ENCODE assay signal across 32 cellular contexts in the genomic region with DNA sequence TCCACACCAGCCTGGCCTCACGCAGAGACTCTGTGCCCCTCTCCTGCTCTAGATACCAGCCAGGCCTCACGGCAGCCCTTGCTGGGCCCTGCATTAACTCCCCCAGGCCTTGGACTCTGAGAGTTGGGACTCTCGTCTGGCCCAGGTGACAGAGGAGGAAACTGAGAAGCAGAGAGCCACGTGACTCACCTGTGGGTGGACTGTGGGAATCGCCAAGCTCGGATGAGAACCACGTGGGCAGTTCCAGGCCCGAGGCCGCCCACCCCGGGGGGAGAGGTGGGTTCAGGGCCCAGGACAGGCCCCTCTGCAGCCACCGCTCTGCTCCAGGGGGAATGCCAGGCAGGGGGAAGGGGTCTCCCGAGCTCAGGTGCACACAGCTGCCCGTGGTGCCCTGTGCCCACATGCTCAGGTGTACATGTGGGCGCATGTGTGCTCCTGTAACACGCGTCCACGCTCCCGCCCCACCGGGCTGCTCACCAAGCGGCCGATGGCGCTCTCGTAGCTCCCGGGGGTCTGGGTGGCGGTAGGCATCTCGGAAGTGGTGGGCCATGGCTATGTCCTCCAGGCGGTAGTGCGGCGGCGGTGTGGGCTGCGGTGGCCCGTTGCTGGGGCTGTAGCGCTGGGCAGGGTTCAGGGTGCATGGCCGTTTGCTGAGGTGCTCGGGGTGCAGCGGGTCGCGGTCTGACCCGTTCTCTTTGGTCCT. TPM values are rescaled to one million over a fixed set of nuclear protein-coding genes. Genes with fewer than 3 reads are reported as not detected.
"Had no signal": no experiment of that assay in that cellular context is flagged by ENCODE, and none has a peak within 500 bp of the region (broad histone marks: within the 10 kb centered on the region; RNA-seq: fewer than 3 reads in every experiment).

No MANE protein-coding gene starts in this region.

- H3K4me2 ChIP-seq: SK-N-SH had no signal

- H3K9me3 Mint-ChIP-seq: activated CD4-positive, alpha-beta T cell treated with anti-CD3 and anti-CD28 coated beads, Interleukin-2, amount 10 ng/mL, durations not matched to agents 7 days and 5 days; activated naive CD4-positive, alpha-beta T cell treated with anti-CD3 and anti-CD28 coated beads, Interleukin-2, amount 50 U/mL, for 24 hours; activated T-cell treated with anti-CD3 and anti-CD28 coated beads, Interleukin-2, amount 50 U/mL, for 24 hours; activated T-helper 2 cell treated with anti-CD3 and anti-CD28 coated beads, Interferon-gamma antibody, Interleukin-2, Interleukin-4, amounts not matched to agents 10 μg/mL and 5 μg/mL and 100 μg/mL, durations not matched to agents 14 hours and 24 hours and 36 hours; central memory CD8-positive, alpha-beta T cell; T-helper 1 cell treated with Interleukin-12 subunit alpha and Interleukin-12 subunit beta and Interleukin-4 antibody, amounts not matched to agents 30 μg/mL and 1 μg/mL, for 36 hours; T-helper 2 cell treated with Interferon-gamma antibody and Interleukin-4, amounts not matched to agents 5 μg/mL and 100 μg/mL, for 36 hours had no signal

- H3K27me3 ChIP-seq: ascending aorta, cardiac muscle cell, Peyer's patch had no signal

- H3K9ac ChIP-seq: SK-N-SH had no signal

- H3K36me3 ChIP-seq: ascending aorta, cardiac muscle cell, SJSA1 had no signal

- H3K4me1 ChIP-seq: ascending aorta, SJSA1 had no signal

- H3K4me3 Mint-ChIP-seq: activated CD4-positive, alpha-beta T cell treated with anti-CD3 and anti-CD28 coated beads for 36 hours; activated CD4-positive, alpha-beta T cell treated with anti-CD3 and anti-CD28 coated beads, Interleukin-2, amount 10 ng/mL, durations not matched to agents 7 days and 5 days; activated CD8-positive, alpha-beta T cell treated with anti-CD3 and anti-CD28 coated beads, Interleukin-2, amount 10 ng/mL, durations not matched to agents 7 days and 5 days; activated naive CD4-positive, alpha-beta T cell treated with anti-CD3 and anti-CD28 coated beads, Interleukin-2, amount 50 U/mL, for 24 hours; activated naive CD8-positive, alpha-beta T cell treated with anti-CD3 and anti-CD28 coated beads, Interleukin-2, amount 10 ng/mL, durations not matched to agents 7 days and 5 days; activated T-cell treated with anti-CD3 and anti-CD28 coated beads, Interleukin-2, amount 50 U/mL, for 24 hours; central memory CD8-positive, alpha-beta T cell; T-helper 1 cell treated with Interleukin-12 subunit alpha and Interleukin-12 subunit beta and Interleukin-4 antibody, amounts not matched to agents 30 μg/mL and 1 μg/mL, for 36 hours; T-helper 2 cell treated with Interferon-gamma antibody and Interleukin-4, amounts not matched to agents 5 μg/mL and 100 μg/mL, for 36 hours had no signal

- H3K27ac Mint-ChIP-seq: activated CD4-positive, alpha-beta T cell treated with anti-CD3 and anti-CD28 coated beads for 36 hours; activated CD4-positive, alpha-beta T cell treated with anti-CD3 and anti-CD28 coated beads, Interleukin-2, amount 10 ng/mL, durations not matched to agents 7 days and 5 days; activated CD8-positive, alpha-beta T cell treated with anti-CD3 and anti-CD28 coated beads, Interleukin-2, amount 10 ng/mL, durations not matched to agents 7 days and 5 days; activated naive CD4-positive, alpha-beta T cell treated with anti-CD3 and anti-CD28 coated beads, Interleukin-2, amount 50 U/mL, for 24 hours; activated naive CD8-positive, alpha-beta T cell treated with anti-CD3 and anti-CD28 coated beads, Interleukin-2, amount 10 ng/mL, durations not matched to agents 7 days and 5 days; activated T-cell treated with anti-CD3 and anti-CD28 coated beads, Interleukin-2, amount 50 U/mL, for 24 hours; activated T-helper 2 cell treated with anti-CD3 and anti-CD28 coated beads, Interferon-gamma antibody, Interleukin-2, Interleukin-4, amounts not matched to agents 10 μg/mL and 5 μg/mL and 100 μg/mL, durations not matched to agents 14 hours and 24 hours and 36 hours; T-helper 1 cell treated with Interleukin-12 subunit alpha and Interleukin-12 subunit beta and Interleukin-4 antibody, amounts not matched to agents 30 μg/mL and 1 μg/mL, for 36 hours; T-helper 2 cell treated with Interferon-gamma antibody and Interleukin-4, amounts not matched to agents 5 μg/mL and 100 μg/mL, for 36 hours had no signal

- H3K9me3 ChIP-seq: ascending aorta, Peyer's patch, SJSA1, SK-N-SH had no signal

- DNase-seq: activated CD4-positive, alpha-beta T cell treated with anti-CD3 and anti-CD28 coated beads for 36 hours; activated CD4-positive, alpha-beta T cell treated with anti-CD3 and anti-CD28 coated beads, Interleukin-2, amount 10 ng/mL, durations not matched to agents 7 days and 5 days; activated CD4-positive, alpha-beta T cell treated with anti-CD3 and anti-CD28 coated beads, Interleukin-2, amount 50 U/mL, for 48 hours; activated CD8-positive, alpha-beta T cell treated with anti-CD3 and anti-CD28 coated beads, Interleukin-2, amount 10 ng/mL, durations not matched to agents 7 days and 5 days; activated gamma-delta T cell; activated naive CD4-positive, alpha-beta T cell treated with Interleukin-2 at 50 U/mL for 16 hours; activated naive CD8-positive, alpha-beta T cell treated with anti-CD3 and anti-CD28 coated beads, Interleukin-2, amount 10 ng/mL, durations not matched to agents 7 days and 5 days; activated T-cell treated with anti-CD3 and anti-CD28 coated beads, Interleukin-2, amount 50 U/mL, for 24 hours; MM.1S; MV-4-11; NCI-H1092; NCI-H1436 treated with DMSO at 0.1 percent for 48 hours; NCI-H2029; NCI-H510A; NCI-H526; NCI-H748 treated with DMSO at 0.1 percent for 48 hours; NK-92 treated with Interleukin-12 subunit alpha and Interleukin-12 subunit beta, amount 100 ng/mL, for 24 hours; PC-3; Peyer's patch; RPMI8226; SK-N-SH had no signal

- FAIRE-seq: TTC549 had no signal

- H3K4me1 Mint-ChIP-seq: activated CD4-positive, alpha-beta T cell treated with anti-CD3 and anti-CD28 coated beads for 36 hours; activated naive CD8-positive, alpha-beta T cell treated with anti-CD3 and anti-CD28 coated beads, Interleukin-2, amount 10 ng/mL, durations not matched to agents 7 days and 5 days had no signal

- H3K4me3 ChIP-seq: ascending aorta, cardiac muscle cell, Peyer's patch, SJSA1 had no signal

- H3K36me3 Mint-ChIP-seq: activated naive CD4-positive, alpha-beta T cell treated with anti-CD3 and anti-CD28 coated beads, Interleukin-2, amount 50 U/mL, for 24 hours; activated naive CD8-positive, alpha-beta T cell treated with anti-CD3 and anti-CD28 coated beads, Interleukin-2, amount 10 ng/mL, durations not matched to agents 7 days and 5 days had no signal

- H3K27ac ChIP-seq: ascending aorta, cardiac muscle cell, Peyer's patch, SJSA1 had no signal

- ATAC-seq: activated CD4-positive, alpha-beta T cell treated with anti-CD3 and anti-CD28 coated beads for 36 hours; activated CD4-positive, CD25-positive, alpha-beta regulatory T cell treated with anti-CD3 and anti-CD28 coated beads, Interleukin-2, amount 50 U/mL, for 24 hours; activated CD8-positive, alpha-beta T cell treated with anti-CD3 and anti-CD28 coated beads, Interleukin-2, amount 10 ng/mL, durations not matched to agents 7 days and 5 days; PC-3 had no signal

- H3K27me3 Mint-ChIP-seq: activated CD4-positive, alpha-beta T cell treated with anti-CD3 and anti-CD28 coated beads for 36 hours; activated CD4-positive, alpha-beta T cell treated with anti-CD3 and anti-CD28 coated beads, Interleukin-2, amount 10 ng/mL, durations not matched to agents 7 days and 5 days; activated naive CD4-positive, alpha-beta T cell treated with anti-CD3 and anti-CD28 coated beads, Interleukin-2, amount 50 U/mL, for 24 hours; activated naive CD8-positive, alpha-beta T cell treated with anti-CD3 and anti-CD28 coated beads, Interleukin-2, amount 10 ng/mL, durations not matched to agents 7 days and 5 days; activated T-cell treated with anti-CD3 and anti-CD28 coated beads, Interleukin-2, amount 50 U/mL, for 24 hours; central memory CD8-positive, alpha-beta T cell had no signal

RNA-seq across cellular contexts. Expression of gene PABPN1L, which starts 18.3 kb away (rescaled TPM):
- total RNA-seq: activated CD4-positive, alpha-beta T cell treated with anti-CD3 and anti-CD28 coated beads for 36 hours; activated CD4-positive, alpha-beta T cell treated with anti-CD3 and anti-CD28 coated beads, Interleukin-2, amount 10 ng/mL, durations not matched to agents 7 days and 5 days; activated CD8-positive, alpha-beta T cell treated with anti-CD3 and anti-CD28 coated beads, Interleukin-2, amount 10 ng/mL, durations not matched to agents 7 days and 5 days; activated naive CD8-positive, alpha-beta T cell treated with anti-CD3 and anti-CD28 coated beads, Interleukin-2, amount 10 ng/mL, durations not matched to agents 7 days and 5 days; activated T-helper 2 cell treated with anti-CD3 and anti-CD28 coated beads, Interferon-gamma antibody, Interleukin-2, Interleukin-4, amounts not matched to agents 10 μg/mL and 5 μg/mL and 100 μg/mL, durations not matched to agents 14 hours and 24 hours and 36 hours; ascending aorta; cardiac muscle cell; LHCN-M2; PC-3; Peyer's patch; SJSA1 had no signal
- polyA plus RNA-seq: SK-N-SH had no signal
